Comparison of ENCODE assay signal across 14 cellular contexts in the genomic region with DNA sequence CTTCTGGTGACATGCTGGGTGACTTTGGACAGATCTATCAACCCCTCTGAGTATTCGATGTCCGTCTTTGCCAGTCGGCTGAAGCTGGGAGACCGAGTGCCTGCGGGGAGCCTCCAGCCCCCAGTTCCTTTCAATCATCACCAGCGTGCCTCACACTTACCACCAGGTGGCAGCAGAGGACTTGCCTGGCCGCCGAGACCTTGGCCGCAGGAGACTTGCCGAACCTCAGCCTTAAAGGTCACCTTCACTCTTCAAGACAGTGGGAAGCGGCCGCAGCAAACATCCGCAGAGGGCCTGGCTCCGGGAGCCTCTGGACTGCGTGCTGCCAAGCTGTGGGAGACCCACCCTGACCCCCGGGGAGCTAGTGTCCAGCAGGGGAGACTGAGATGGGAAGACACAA. TPM values are rescaled to one million over a fixed set of nuclear protein-coding genes. Genes with fewer than 3 reads are reported as not detected.
DNase-seq lines count a peak whose midpoint lies in the region; ATAC-seq and TF ChIP-seq lines count a peak whose summit lies in the region.
"Not testable (repeated sequence)": the region's sequence is repeated elsewhere in the genome, so short reads cannot be mapped to it uniquely, and the experiment has no call there.
"Had no signal": no experiment of that assay in that cellular context is flagged by ENCODE, and none has a peak within 500 bp of the region (broad histone marks: within the 10 kb centered on the region; RNA-seq: fewer than 3 reads in every experiment).

No MANE protein-coding gene starts in this region.

- POLR2A ChIA-PET in activated B cell treated with CpG ODN at 0.5 μM for 24 hours (lab: Charles Lee): not testable (repeated sequence)

- not testable (repeated sequence) for H3K9me3 ChIP-seq in body of pancreas; right cardiac atrium (ENCODE audit: control insufficient read depth, low read length); aorta (ENCODE audit: control insufficient read depth, low read length)

- ATAC-seq in GM18511 (IDR thresholded peaks at IDR 0.05; ENCODE audit: unreplicated experiment): peak; percentile 57
- peak; percentile 49 for ATAC-seq in GM21619 (IDR thresholded peaks at IDR 0.05; ENCODE audit: unreplicated experiment)
- ATAC-seq in HG03457 (IDR thresholded peaks at IDR 0.05; ENCODE audit: unreplicated experiment): peak; percentile 38
- peak; percentile 67 for ATAC-seq in activated B cell treated with CpG ODN at 0.5 μM for 24 hours (ENCODE audit: low read depth)
- ATAC-seq in body of pancreas: peak; percentile 69
- ATAC-seq in right cardiac atrium: peak; percentile 66 to 70
- peak; percentile 66 to 87 (median 66) for ATAC-seq in natural killer cell
- ATAC-seq in aorta (ENCODE audit: low FRiP score): peak; percentile 89

- TF ChIP-seq CTCF in activated B cell treated with CpG ODN at 0.5 μM for 24 hours (IDR thresholded peaks at IDR 0.05); body of pancreas (IDR thresholded peaks at IDR 0.05); natural killer cell (IDR thresholded peaks at IDR 0.05): not testable (repeated sequence)

- H3K27me3 Mint-ChIP-seq in activated B cell treated with CpG ODN at 0.5 μM for 24 hours; natural killer cell (ENCODE audit: low read depth in 2 of 2): not testable (repeated sequence)

- WGBS in body of pancreas, 2 donors: no CpG with 5 or more reads among the region's 16 CpGs
- WGBS in right cardiac atrium: no CpG with 5 or more reads among the region's 16 CpGs
- no CpG with 5 or more reads among the region's 16 CpGs for WGBS in aorta, 2 donors

- H3K27me3 ChIP-seq in body of pancreas; right cardiac atrium (ENCODE audit: control insufficient read depth, insufficient read depth); aorta (ENCODE audit: control insufficient read depth in 1 of 2, insufficient read depth in 2 of 2, low read length in 1 of 2): not testable (repeated sequence)

- H3K27ac ChIP-seq in body of pancreas; right cardiac atrium (ENCODE audit: low read length); aorta (ENCODE audit: low read depth in 1 of 2, low read length in 2 of 2): not testable (repeated sequence)

- intact Hi-C loops in activated B cell treated with CpG ODN at 0.5 μM for 24 hours (cut with micrococcal nuclease); body of pancreas (cut with DNase I); right cardiac atrium (cut with DNase I); natural killer cell (cut with micrococcal nuclease); aorta (cut with DNase I): not testable (repeated sequence)

- DNase-seq in activated B cell treated with CpG ODN at 0.5 μM for 24 hours, body of pancreas, right cardiac atrium, natural killer cell, aorta: not testable (repeated sequence)

- not testable (repeated sequence) for H3K4me3 ChIP-seq in body of pancreas; right cardiac atrium (ENCODE audit: low read length); aorta (ENCODE audit: low read length in 2 of 2)

- not testable (repeated sequence) for H3K9me3 Mint-ChIP-seq in activated B cell treated with CpG ODN at 0.5 μM for 24 hours, natural killer cell

- CTCF ChIA-PET in activated B cell treated with CpG ODN at 0.5 μM for 24 hours (lab: Charles Lee): not testable (repeated sequence)

- H3K4me1 ChIP-seq in body of pancreas; right cardiac atrium (ENCODE audit: control insufficient read depth, insufficient read depth, low read length); aorta (ENCODE audit: control insufficient read depth in 1 of 2, insufficient read depth in 2 of 2, low read length in 2 of 2): not testable (repeated sequence)

- not testable (repeated sequence) for H3K4me3 Mint-ChIP-seq in activated B cell treated with CpG ODN at 0.5 μM for 24 hours, natural killer cell

- TF ChIP-seq POLR2A in body of pancreas (IDR thresholded peaks at IDR 0.05): not testable (repeated sequence)

- H3K4me1 Mint-ChIP-seq in activated B cell treated with CpG ODN at 0.5 μM for 24 hours, natural killer cell: not testable (repeated sequence)

- H3K36me3 Mint-ChIP-seq in activated B cell treated with CpG ODN at 0.5 μM for 24 hours (ENCODE audit: low read depth); natural killer cell: not testable (repeated sequence)

- H3K27ac Mint-ChIP-seq in activated B cell treated with CpG ODN at 0.5 μM for 24 hours, natural killer cell: not testable (repeated sequence)

- H3K36me3 ChIP-seq in body of pancreas (replicated peaks in 1 of 2; ENCODE audit: insufficient read depth in 1 of 2, low read depth in 2 of 2); aorta (ENCODE audit: control insufficient read depth in 1 of 2, insufficient read depth in 2 of 2, low read length in 1 of 2): not testable (repeated sequence)

RNA-seq across cellular contexts. Expression of gene CRYAA, which starts 7.8 kb away (rescaled TPM):
- total RNA-seq in activated B cell treated with CpG ODN at 0.5 μM for 24 hours (not detected in 2 replicates), body of pancreas (not detected), right cardiac atrium (not detected), natural killer cell (not detected), aorta (not detected)
- polyA plus RNA-seq in right cardiac atrium (not detected), aorta (not detected)
- total RNA-seq: activated T-helper 1 cell treated with anti-CD3 and anti-CD28 coated beads, Interleukin-12 subunit alpha, Interleukin-12 subunit beta, Interleukin-2, Interleukin-4 antibody, amounts not matched to agents 30 ng/mL and 10 ng/mL and 1 ng/mL, durations not matched to agents 14 hours and 24 hours and 36 hours; epithelial cell of proximal tubule; lung microvascular endothelial cell; occipital lobe; OCI-LY7; transverse colon had no signal

Comparison
In these comparisons a context has a peak if more than half of its experiments do, and no peak if none do; other contexts are left out.
1. ATAC-seq: peak in every context shown above with its lines; median percentile 89 in aorta; 69 in body of pancreas; 68 in right cardiac atrium; 67 in activated B cell treated with CpG ODN at 0.5 μM for 24 hours; 66 in natural killer cell; 57 in GM18511; 49 in GM21619; 38 in HG03457.